ENCODE assay signal across 28 cellular contexts in genomic region chr3:71330505-71330904, GRCh38.
"Had no signal": no experiment of that assay in that cellular context is flagged by ENCODE, and none has a peak within 500 bp of the region (broad histone marks: within the 10 kb centered on the region; RNA-seq: fewer than 3 reads in every experiment).

No MANE protein-coding gene starts in this region.

- FAIRE-seq: endometrium, endothelial cell of umbilical vein, frontal cortex had no signal

- ATAC-seq: effector memory CD8-positive, alpha-beta T cell; foreskin keratinocyte; gastrocnemius medialis; gastroesophageal sphincter; heart left ventricle; heart right ventricle had no signal

- H3K27ac ChIP-seq: colonic mucosa, coronary artery, dorsolateral prefrontal cortex, epithelial cell of prostate, esophagus muscularis mucosa, esophagus squamous epithelium, foreskin keratinocyte, gastrocnemius medialis, gastroesophageal sphincter, heart left ventricle, heart right ventricle, hepatocyte had no signal

- H3K27me3 ChIP-seq: colonic mucosa, dorsolateral prefrontal cortex, esophagus muscularis mucosa, esophagus squamous epithelium, foreskin keratinocyte, gastrocnemius medialis, gastroesophageal sphincter, heart left ventricle, heart right ventricle, hepatocyte had no signal

- H3K4me1 ChIP-seq: colonic mucosa, foreskin keratinocyte had no signal

- H3K36me3 ChIP-seq: colonic mucosa, gastrocnemius medialis had no signal

- H3K4me3 Mint-ChIP-seq: dendritic cell treated with granulocyte-macrophage colony-stimulating factor and Interleukin-4, amounts not matched to agents 40 ng/mL and 50 ng/mL, for 4 days; effector memory CD8-positive, alpha-beta T cell; endodermal cell had no signal

- H3K4me2 ChIP-seq: hepatocyte had no signal

- H3K27me3 Mint-ChIP-seq: dendritic cell treated with granulocyte-macrophage colony-stimulating factor and Interleukin-4, amounts not matched to agents 40 ng/mL and 50 ng/mL, for 4 days; effector memory CD8-positive, alpha-beta T cell had no signal

- H3K9me3 Mint-ChIP-seq: effector memory CD8-positive, alpha-beta T cell had no signal

- H3K9me3 ChIP-seq: colonic mucosa, esophagus muscularis mucosa, esophagus squamous epithelium, gastrocnemius medialis, gastroesophageal sphincter had no signal

- H3K4me1 Mint-ChIP-seq: endodermal cell had no signal

- H3K27ac Mint-ChIP-seq: dendritic cell treated with granulocyte-macrophage colony-stimulating factor and Interleukin-4, amounts not matched to agents 40 ng/mL and 50 ng/mL, for 4 days; effector memory CD8-positive, alpha-beta T cell; endodermal cell had no signal

- DNase-seq: colonic mucosa; cortex of kidney; dermis blood vessel endothelial cell; dorsolateral prefrontal cortex; effector CD4-positive, alpha-beta T cell; effector CD8-positive, alpha-beta T cell; effector memory CD4-positive, alpha-beta T cell; effector memory CD8-positive, alpha-beta T cell; endodermal cell; erythroblast; esophagus squamous epithelium; foreskin fibroblast; foreskin keratinocyte; foreskin melanocyte; gastrocnemius medialis; glutamatergic neuron; head of caudate nucleus; heart left ventricle; heart right ventricle had no signal

- H2AFZ ChIP-seq: hepatocyte had no signal

- H3K4me3 ChIP-seq: colonic mucosa, coronary artery, dorsolateral prefrontal cortex, esophagus muscularis mucosa, esophagus squamous epithelium, gastrocnemius medialis, gastroesophageal sphincter, heart left ventricle, heart right ventricle, hepatocyte had no signal
